10 cellular contexts compared by ENCODE assay signal in the genomic region with DNA sequence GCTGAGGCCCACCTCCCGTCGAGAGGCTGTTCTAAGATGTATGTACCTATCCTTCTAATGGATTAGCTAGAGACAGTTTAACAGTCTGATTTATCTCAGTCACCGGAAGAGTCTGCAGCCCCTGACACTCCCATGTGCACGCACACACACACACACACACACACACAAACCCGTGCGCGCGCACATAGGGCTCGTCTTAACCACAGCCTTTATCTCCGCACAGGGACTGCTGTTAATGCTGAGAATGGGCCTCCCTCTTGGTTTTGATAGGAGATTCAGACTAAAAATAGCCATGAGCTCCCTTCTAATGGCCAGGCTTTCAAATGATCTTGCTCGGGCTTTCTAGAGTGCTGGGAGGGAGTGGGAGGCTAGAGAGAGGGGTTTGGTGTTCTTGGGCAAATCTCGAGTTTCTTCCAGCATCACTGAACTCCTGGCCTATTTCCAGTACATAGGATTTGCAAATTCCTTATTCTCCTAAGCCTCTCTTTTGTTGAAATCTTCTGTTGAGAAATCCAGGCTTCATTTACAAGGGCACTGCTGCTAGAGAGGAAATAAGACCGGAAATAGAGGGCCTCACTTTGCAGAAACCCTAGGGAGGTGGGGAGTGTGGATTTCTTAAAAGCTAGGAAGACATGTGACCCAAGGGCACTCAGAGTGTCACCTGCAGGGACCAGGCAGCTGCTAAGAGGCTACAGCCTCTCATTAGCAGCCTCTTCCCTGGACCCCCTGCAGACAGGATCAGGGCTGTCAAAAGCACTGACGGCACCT. TPM values are rescaled to one million over a fixed set of nuclear protein-coding genes. Genes with fewer than 3 reads are reported as not detected.
DNase-seq lines count a peak whose midpoint lies in the region; ATAC-seq, FAIRE-seq and TF ChIP-seq lines count a peak whose summit lies in the region.
"Had no signal": no experiment of that assay in that cellular context is flagged by ENCODE, and none has a peak within 500 bp of the region (broad histone marks: within the 10 kb centered on the region; RNA-seq: fewer than 3 reads in every experiment).

No MANE protein-coding gene starts in this region.

- peaks cover 3% of the 10 kb centered on the region for H3K9me1 ChIP-seq in K562 (ENCODE audit: control insufficient read depth, insufficient read depth, low read length)

- in situ Hi-C loops in K562 (cut with MboI) = no loop called here

- no peak for TF ChIP-seq CTCF in K562 (IDR thresholded peaks at IDR 0.05 in 2 of 3, conservative IDR thresholded peaks at IDR 0.05 in 1 of 3; ENCODE audit: insufficient read depth in 2 of 3, low read depth in 1 of 3, low read length in 3 of 3)

- TF ChIP-seq EP300 in K562 (IDR thresholded peaks at IDR 0.05; ENCODE audit: low read length) = peak; percentile 84

- peaks cover 32 to 35% of the 10 kb centered on the region in 2 experiments for H3K4me1 ChIP-seq in K562 (replicated peaks in 1 of 2; ENCODE audit: control insufficient read depth in 2 of 2, insufficient read depth in 2 of 2, low read length in 2 of 2)

- peak; percentile 98 for FAIRE-seq in K562 (lab: Jason Lieb, UNC)
- FAIRE-seq: GM18507 had no signal

- CTCF ChIA-PET in K562 (lab: Yijun Ruan, JAX; ENCODE audit: low intra/inter-chr PET ratio) = no interaction called here

- H4K20me1 ChIP-seq in K562 (replicated peaks; ENCODE audit: control insufficient read depth, insufficient read depth, low read length) = peaks cover 3% of the 10 kb centered on the region; the same call in 1 of the 2 replicates

- intact Hi-C loops in K562 (cut with micrococcal nuclease) = no loop called here

- H3K79me2 ChIP-seq in K562 (ENCODE audit: control insufficient read depth, insufficient read depth, low read length) = no peaks in the 10 kb centered on the region

- H3K27ac ChIP-seq in K562 (ENCODE audit: extremely low read depth, low read depth, low read length) = peak overlapping the region; percentile 51

- H3K9me3 ChIP-seq in K562 (replicated peaks; ENCODE audit: control insufficient read depth, insufficient read depth, low read depth, low read length) = no peaks in the 10 kb centered on the region

- WGBS in K562 (ENCODE audit: insufficient coverage, low coverage, missing lambda C conversion rate) = 4% methylated on average over 14 of the region's 14 CpGs

- BruUV-seq in K562 (replicated peaks; lab: Mats Ljungman, UMichigan) = no TSS peak

- H3K36me3 ChIP-seq in K562 (ENCODE audit: control insufficient read depth, insufficient read depth, low read length) = no peaks in the 10 kb centered on the region

- DNase-seq in activated CD8-positive, alpha-beta memory T cell treated with anti-CD3 and anti-CD28 coated beads for 24 hours = peak; percentile 67
- no peak for DNase-seq in activated CD8-positive, alpha-beta memory T cell treated with anti-CD3 and anti-CD28 coated beads, Interleukin-2, amount 50 U/mL, for 48 hours
- peak; percentile 90 for DNase-seq in NOMO-1 treated with DMSO at 0.1 percent for 48 hours (lab: John Stamatoyannopoulos, UW; ENCODE audit: unreplicated experiment)
- DNase-seq in K562 (ENCODE audit: extremely low read depth in 1 of 4, low spot score in 3 of 4) = peak; percentile 75 to 91 (median 80)
- peak; percentile 16 for DNase-seq in stimulated activated CD4-positive, alpha-beta T cell treated with anti-CD3 and anti-CD28 coated beads, Interleukin-1b, Interleukin-23, amount 100 ng/mL, for 48 hours
- DNase-seq: NCI-H2081 treated with DMSO at 0.1 percent for 48 hours had no signal

- H3K4me3 ChIP-seq in K562 = no peak overlapping the region

- H3K27me3 ChIP-seq in K562 (ENCODE audit: control insufficient read depth in 2 of 2, insufficient read depth in 2 of 2, low read length in 2 of 2) = peaks cover 2 to 8% of the 10 kb centered on the region in 2 experiments; a peak in 3 of 5 replicates

- TF ChIP-seq RAD21 in K562 (CRISPR knock-in tag; conservative IDR thresholded peaks at IDR 0.05 in 1 of 2, IDR thresholded peaks at IDR 0.05 in 1 of 2) = peak; percentile 7 to 11; a peak in 1 of 4 replicates

- H2AFZ ChIP-seq in K562 (ENCODE audit: low read depth, low read length) = peak overlapping the region; percentile 18

- no peak for TF ChIP-seq POLR2A in K562 (conservative IDR thresholded peaks at IDR 0.05)

- peak overlapping the region; percentile 10 to 72; a peak in 3 of 4 replicates for H3K9ac ChIP-seq in K562 (ENCODE audit: insufficient read depth in 1 of 2, low read depth in 2 of 2, low read length in 2 of 2)

- ATAC-seq in K562 (peak; percentile 85), HG02840 (IDR thresholded peaks at IDR 0.05; ENCODE audit: low FRiP score, unreplicated experiment) (no peak), GM21367 (IDR thresholded peaks at IDR 0.05; ENCODE audit: unreplicated experiment) (no peak), HG03196 (IDR thresholded peaks at IDR 0.05; ENCODE audit: unreplicated experiment) (no peak)

- POLR2A ChIA-PET in K562 (lab: Yijun Ruan, JAX) = interaction anchor here (0.6 to 0.8 kb wide), 2 partner anchors 11 to 26 kb away, joined by 3 to 5 read pairs; no protein-coding TSS in a partner anchor

- H3K4me2 ChIP-seq in K562 (ENCODE audit: insufficient read depth, low read length) = peak overlapping the region; percentile 19

TF ChIP-seq in K562, 482 proteins besides CTCF, POLR2A, EP300 and RAD21 (continues in another document):
- no peak for TF ChIP-seq RFX7 (CRISPR knock-in tag; IDR thresholded peaks at IDR 0.05)
- TF ChIP-seq YY1 (IDR thresholded peaks at IDR 0.05; ENCODE audit: borderline replicate concordance in 1 of 3, control insufficient read depth in 1 of 3, extremely low read depth in 1 of 3, insufficient read depth in 3 of 3, insufficient read length in 1 of 3, insufficient replicate concordance in 2 of 3, low read depth in 1 of 3, low read length in 2 of 3) = no peak
- TF ChIP-seq GABPB2 (CRISPR knock-in tag; conservative IDR thresholded peaks at IDR 0.05) = no peak
- TF ChIP-seq, protein P1, sequence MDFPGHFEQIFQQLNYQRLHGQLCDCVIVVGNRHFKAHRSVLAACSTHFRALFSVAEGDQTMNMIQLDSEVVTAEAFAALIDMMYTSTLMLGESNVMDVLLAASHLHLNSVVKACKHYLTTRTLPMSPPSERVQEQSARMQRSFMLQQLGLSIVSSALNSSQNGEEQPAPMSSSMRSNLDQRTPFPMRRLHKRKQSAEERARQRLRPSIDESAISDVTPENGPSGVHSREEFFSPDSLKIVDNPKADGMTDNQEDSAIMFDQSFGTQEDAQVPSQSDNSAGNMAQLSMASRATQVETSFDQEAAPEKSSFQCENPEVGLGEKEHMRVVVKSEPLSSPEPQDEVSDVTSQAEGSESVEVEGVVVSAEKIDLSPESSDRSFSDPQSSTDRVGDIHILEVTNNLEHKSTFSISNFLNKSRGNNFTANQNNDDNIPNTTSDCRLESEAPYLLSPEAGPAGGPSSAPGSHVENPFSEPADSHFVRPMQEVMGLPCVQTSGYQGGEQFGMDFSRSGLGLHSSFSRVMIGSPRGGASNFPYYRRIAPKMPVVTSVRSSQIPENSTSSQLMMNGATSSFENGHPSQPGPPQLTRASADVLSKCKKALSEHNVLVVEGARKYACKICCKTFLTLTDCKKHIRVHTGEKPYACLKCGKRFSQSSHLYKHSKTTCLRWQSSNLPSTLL (IDR thresholded peaks at IDR 0.05) = no peak

RNA-seq across cellular contexts. Expression of a gene that starts 2.4 kb away (rescaled TPM):
- not detected in 2 replicates for total RNA-seq in K562 (2011; cell fraction: chromatin; rRNA removed; ENCODE audit: low replicate concordance)
- not detected in 2 replicates for total RNA-seq in K562 (2011; cell fraction: nucleolus; rRNA removed)
- total RNA-seq in K562 (2011; cell fraction: nucleoplasm; rRNA removed) = not detected in 2 replicates
- total RNA-seq in K562 (2014; rRNA removed) (not detected in 2 replicates), K562 (2014; rRNA removed; fragmentation: Illumina TruSeq; extraction: Trizol) (not detected in 2 replicates), K562 (2015; rRNA removed; fragmentation: Illumina TruSeq; extraction: Trizol) (not detected in 2 replicates), K562 (2021) (not detected in 2 replicates)
- polyA plus RNA-seq in K562 (2011; rRNA removed) (not detected in 2 replicates), K562 (2014; fragmentation: Illumina TruSeq; extraction: Trizol) (not detected in 2 replicates), K562 (2014; fragmentation: Nextera tagmentation; extraction: Ambion mirVana) (not detected), K562 (2014; rRNA removed) (not detected in 2 replicates)
- not detected in 2 replicates for polyA plus RNA-seq in K562 (2011; cell fraction: cytosol; rRNA removed)
- not detected in 2 replicates for polyA plus RNA-seq in K562 (2011; cell fraction: nucleus; rRNA removed)
- polyA plus RNA-seq in K562 (2012) = not detected in 2 replicates
- not detected in 2 replicates for polyA minus RNA-seq in K562 (2011; rRNA and poly(A)+ RNA removed)
- polyA minus RNA-seq in K562 (2011; cell fraction: cytosol; rRNA and poly(A)+ RNA removed) = not detected in 2 replicates
- not detected in 2 replicates for polyA minus RNA-seq in K562 (2011; cell fraction: nucleus; rRNA and poly(A)+ RNA removed)

RNA-seq across cellular contexts. Expression of a gene that starts 46.1 kb away (rescaled TPM):
- 0.21 and 0.58 TPM in 2 replicates for total RNA-seq in K562 (2011; cell fraction: chromatin; rRNA removed; ENCODE audit: low replicate concordance)
- 0.17 and 0.66 TPM in 2 replicates for total RNA-seq in K562 (2011; cell fraction: nucleolus; rRNA removed)
- total RNA-seq in K562 (2011; cell fraction: nucleoplasm; rRNA removed) = 0.15 and 0.29 TPM in 2 replicates
- total RNA-seq in K562 (2014; rRNA removed) = 0.04 and 0.09 TPM in 2 replicates
- not detected in 2 replicates for total RNA-seq in K562 (2014; rRNA removed; fragmentation: Illumina TruSeq; extraction: Trizol)
- total RNA-seq in K562 (2015; rRNA removed; fragmentation: Illumina TruSeq; extraction: Trizol) = not detected in 2 replicates
- total RNA-seq in K562 (2021) = 0.18 and 0.62 TPM in 2 replicates
- polyA plus RNA-seq in K562 (2011; rRNA removed) = 0.05 and 0.13 TPM in 2 replicates
- 0.04 and 0.30 TPM in 2 replicates for polyA plus RNA-seq in K562 (2011; cell fraction: cytosol; rRNA removed)
- polyA plus RNA-seq in K562 (2011; cell fraction: nucleus; rRNA removed) = 0.25 and 0.30 TPM in 2 replicates
- polyA plus RNA-seq in K562 (2012) = 0.20 and 0.68 TPM in 2 replicates
- 0.10 TPM in 1 of 2 replicates, not detected in the other for polyA plus RNA-seq in K562 (2014; fragmentation: Illumina TruSeq; extraction: Trizol)
- under 1 TPM in 1 of 2 experiments, not detected in 1; 0.01 TPM for polyA plus RNA-seq in K562 (2014; fragmentation: Nextera tagmentation; extraction: Ambion mirVana)
- 0.13 TPM in 1 of 2 replicates, not detected in the other for polyA plus RNA-seq in K562 (2014; rRNA removed)
- not detected in 2 replicates for polyA minus RNA-seq in K562 (2011; rRNA and poly(A)+ RNA removed)
- polyA minus RNA-seq in K562 (2011; cell fraction: cytosol; rRNA and poly(A)+ RNA removed) = not detected in 2 replicates
- not detected in 2 replicates for polyA minus RNA-seq in K562 (2011; cell fraction: nucleus; rRNA and poly(A)+ RNA removed)
